30 cellular contexts compared by ENCODE assay signal in genomic region chr20:60147004-60147403, GRCh38.
"Had no signal": no experiment of that assay in that cellular context is flagged by ENCODE, and none has a peak within 500 bp of the region (broad histone marks: within the 10 kb centered on the region; RNA-seq: fewer than 3 reads in every experiment).

No MANE protein-coding gene starts in this region.

- H3K27ac Mint-ChIP-seq: activated CD4-positive, alpha-beta T cell treated with anti-CD3 and anti-CD28 coated beads for 36 hours; activated CD8-positive, alpha-beta T cell treated with anti-CD3 and anti-CD28 coated beads for 36 hours; activated naive CD4-positive, alpha-beta T cell treated with anti-CD3 and anti-CD28 coated beads for 36 hours; activated naive CD4-positive, alpha-beta T cell treated with anti-CD3 and anti-CD28 coated beads, Interleukin-2, amount 50 U/mL, for 24 hours; activated naive CD8-positive, alpha-beta T cell treated with anti-CD3 and anti-CD28 coated beads, Interleukin-2, amount 10 ng/mL, durations not matched to agents 7 days and 5 days; activated T-helper 1 cell treated with anti-CD3 and anti-CD28 coated beads, Interleukin-12 subunit alpha, Interleukin-12 subunit beta, Interleukin-2, Interleukin-4 antibody, amounts not matched to agents 30 ng/mL and 10 ng/mL and 1 ng/mL, durations not matched to agents 14 hours and 24 hours and 36 hours; activated T-helper 2 cell treated with anti-CD3 and anti-CD28 coated beads, Interferon-gamma antibody, Interleukin-2, Interleukin-4, amounts not matched to agents 10 μg/mL and 5 μg/mL and 100 μg/mL, durations not matched to agents 14 hours and 24 hours and 36 hours; brain; dendritic cell treated with granulocyte-macrophage colony-stimulating factor and Interleukin-4, amounts not matched to agents 40 ng/mL and 50 ng/mL, for 4 days had no signal

- H3K4me1 ChIP-seq: ascending aorta, breast epithelium, foreskin keratinocyte, gastrocnemius medialis had no signal

- H3K4me1 Mint-ChIP-seq: activated CD4-positive, alpha-beta T cell treated with anti-CD3 and anti-CD28 coated beads for 36 hours; activated naive CD4-positive, alpha-beta T cell treated with anti-CD3 and anti-CD28 coated beads, Interleukin-2, amount 50 U/mL, for 24 hours had no signal

- H3K27ac ChIP-seq: ascending aorta, breast epithelium, cardiac muscle cell, coronary artery, dorsolateral prefrontal cortex, esophagus muscularis mucosa, foreskin keratinocyte, gastrocnemius medialis had no signal

- H3K9me3 Mint-ChIP-seq: activated CD8-positive, alpha-beta T cell treated with anti-CD3 and anti-CD28 coated beads for 36 hours; activated naive CD4-positive, alpha-beta T cell treated with anti-CD3 and anti-CD28 coated beads for 36 hours; activated naive CD4-positive, alpha-beta T cell treated with anti-CD3 and anti-CD28 coated beads, Interleukin-2, amount 50 U/mL, for 24 hours; activated naive CD8-positive, alpha-beta T cell treated with anti-CD3 and anti-CD28 coated beads, Interleukin-2, amount 10 ng/mL, durations not matched to agents 7 days and 5 days; activated T-helper 1 cell treated with anti-CD3 and anti-CD28 coated beads, Interleukin-12 subunit alpha, Interleukin-12 subunit beta, Interleukin-2, Interleukin-4 antibody, amounts not matched to agents 30 ng/mL and 10 ng/mL and 1 ng/mL, durations not matched to agents 14 hours and 24 hours and 36 hours; activated T-helper 2 cell treated with anti-CD3 and anti-CD28 coated beads, Interferon-gamma antibody, Interleukin-2, Interleukin-4, amounts not matched to agents 10 μg/mL and 5 μg/mL and 100 μg/mL, durations not matched to agents 14 hours and 24 hours and 36 hours; central memory CD8-positive, alpha-beta T cell; dendritic cell treated with granulocyte-macrophage colony-stimulating factor and Interleukin-4, amounts not matched to agents 40 ng/mL and 50 ng/mL, for 4 days had no signal

- DNase-seq: activated CD4-positive, alpha-beta T cell treated with anti-CD3 and anti-CD28 coated beads for 36 hours; activated CD4-positive, alpha-beta T cell treated with anti-CD3 and anti-CD28 coated beads, Interleukin-2, amount 50 U/mL, for 1 hour; activated CD4-positive, alpha-beta T cell treated with anti-CD3 and anti-CD28 coated beads, Interleukin-2, amount 50 U/mL, for 48 hours; activated CD4-positive, CD25-positive, alpha-beta regulatory T cell; activated CD4-positive, CD25-positive, alpha-beta regulatory T cell treated with anti-CD3 and anti-CD28 coated beads, Interleukin-2, amount 50 U/mL, for 72 hours; activated CD8-positive, alpha-beta memory T cell treated with anti-CD3 and anti-CD28 coated beads for 24 hours; activated CD8-positive, alpha-beta memory T cell treated with anti-CD3 and anti-CD28 coated beads, Interleukin-2, amount 50 U/mL, for 4 hours; activated CD8-positive, alpha-beta T cell treated with anti-CD3 and anti-CD28 coated beads for 36 hours; activated effector memory CD4-positive, alpha-beta T cell treated with anti-CD3 and anti-CD28 coated beads, Interleukin-2, amount 50 U/mL, for 16 hours; activated naive CD4-positive, alpha-beta T cell treated with anti-CD3 and anti-CD28 coated beads for 36 hours; activated naive CD8-positive, alpha-beta T cell treated with anti-CD3 and anti-CD28 coated beads, Interleukin-2, amount 10 ng/mL, durations not matched to agents 7 days and 5 days; activated T-cell treated with anti-CD3 and anti-CD28 coated beads, Interleukin-2, amount 50 U/mL, for 1 hour; activated T-cell treated with anti-CD3 and anti-CD28 coated beads, Interleukin-2, amount 50 U/mL, for 48 hours; dorsolateral prefrontal cortex; effector memory CD4-positive, alpha-beta T cell; erythroblast; foreskin keratinocyte; gastrocnemius medialis; T-helper 2 cell had no signal

- ATAC-seq: activated CD4-positive, alpha-beta T cell treated with anti-CD3 and anti-CD28 coated beads for 36 hours; activated CD8-positive, alpha-beta T cell treated with anti-CD3 and anti-CD28 coated beads for 36 hours; foreskin keratinocyte; gastrocnemius medialis had no signal

- H3K9me3 ChIP-seq: ascending aorta, breast epithelium, esophagus muscularis mucosa, gastrocnemius medialis had no signal

- H3K27me3 ChIP-seq: ascending aorta, breast epithelium, cardiac muscle cell, esophagus muscularis mucosa, gastrocnemius medialis had no signal

- H3K4me3 Mint-ChIP-seq: activated CD4-positive, alpha-beta T cell treated with anti-CD3 and anti-CD28 coated beads for 36 hours; activated CD8-positive, alpha-beta T cell treated with anti-CD3 and anti-CD28 coated beads for 36 hours; activated naive CD4-positive, alpha-beta T cell treated with anti-CD3 and anti-CD28 coated beads for 36 hours; activated naive CD4-positive, alpha-beta T cell treated with anti-CD3 and anti-CD28 coated beads, Interleukin-2, amount 50 U/mL, for 24 hours; activated naive CD8-positive, alpha-beta T cell treated with anti-CD3 and anti-CD28 coated beads, Interleukin-2, amount 10 ng/mL, durations not matched to agents 7 days and 5 days; activated T-helper 1 cell treated with anti-CD3 and anti-CD28 coated beads, Interleukin-12 subunit alpha, Interleukin-12 subunit beta, Interleukin-2, Interleukin-4 antibody, amounts not matched to agents 30 ng/mL and 10 ng/mL and 1 ng/mL, durations not matched to agents 14 hours and 24 hours and 36 hours; brain; central memory CD8-positive, alpha-beta T cell; dendritic cell treated with granulocyte-macrophage colony-stimulating factor and Interleukin-4, amounts not matched to agents 40 ng/mL and 50 ng/mL, for 4 days had no signal

- H3K4me3 ChIP-seq: ascending aorta, breast epithelium, cardiac muscle cell, coronary artery, dorsolateral prefrontal cortex, esophagus muscularis mucosa, gastrocnemius medialis had no signal

- H3K36me3 Mint-ChIP-seq: activated naive CD4-positive, alpha-beta T cell treated with anti-CD3 and anti-CD28 coated beads, Interleukin-2, amount 50 U/mL, for 24 hours; activated naive CD8-positive, alpha-beta T cell treated with anti-CD3 and anti-CD28 coated beads, Interleukin-2, amount 10 ng/mL, durations not matched to agents 7 days and 5 days; brain had no signal

- H3K36me3 ChIP-seq: ascending aorta, breast epithelium, cardiac muscle cell, esophagus muscularis mucosa, gastrocnemius medialis had no signal

- H3K27me3 Mint-ChIP-seq: activated CD4-positive, alpha-beta T cell treated with anti-CD3 and anti-CD28 coated beads for 36 hours; activated CD8-positive, alpha-beta T cell treated with anti-CD3 and anti-CD28 coated beads for 36 hours; activated naive CD4-positive, alpha-beta T cell treated with anti-CD3 and anti-CD28 coated beads, Interleukin-2, amount 50 U/mL, for 24 hours; central memory CD8-positive, alpha-beta T cell; dendritic cell treated with granulocyte-macrophage colony-stimulating factor and Interleukin-4, amounts not matched to agents 40 ng/mL and 50 ng/mL, for 4 days had no signal
